8 cellular contexts compared by ENCODE assay signal in the genomic region with DNA sequence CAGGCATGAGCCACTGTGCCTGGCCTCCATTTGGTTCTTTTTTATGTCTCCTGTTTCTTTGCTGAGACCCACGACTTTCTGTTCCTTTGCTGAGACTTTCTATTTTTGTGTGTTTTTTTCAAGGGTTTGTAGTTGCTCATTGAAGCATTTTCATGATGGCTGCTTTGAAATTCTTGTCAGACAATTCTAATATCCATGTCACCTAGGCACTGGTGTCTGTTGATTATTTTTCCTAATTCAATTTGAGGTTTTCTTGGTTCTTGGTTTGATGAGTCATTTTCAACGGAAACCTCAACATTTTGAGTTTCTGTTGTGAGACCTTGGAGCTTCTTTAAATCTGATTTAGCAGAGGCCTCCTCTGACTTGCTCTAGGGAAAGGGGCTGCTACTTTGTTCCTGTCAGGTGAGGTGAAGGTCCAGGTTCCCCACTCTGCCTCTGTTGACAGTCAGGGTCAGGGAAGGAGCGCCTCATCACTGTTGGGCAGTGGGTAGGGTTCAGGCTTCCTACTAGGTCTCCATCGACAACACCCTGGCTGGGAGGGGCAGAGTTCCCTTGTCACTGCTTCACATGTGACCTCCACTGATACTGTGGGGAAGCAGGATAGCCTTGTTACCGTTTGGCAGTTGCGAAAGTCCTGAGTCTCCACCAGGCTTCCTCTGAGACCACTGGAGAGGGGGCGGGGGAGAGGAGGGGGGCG.
A peak's percentile ranks its signal among the peaks of the same experiment; 100 is the strongest.
DNase-seq lines count a peak whose midpoint lies in the region; ATAC-seq and TF ChIP-seq lines count a peak whose summit lies in the region.

No MANE protein-coding gene starts in this region.

- H3K9ac ChIP-seq in endodermal cell (ENCODE audit: extremely low read depth, low read length, poor library complexity, severe bottlenecking), result no peak overlapping the region

- DNase-seq in Jurkat, Clone E6-1 (ENCODE audit: low read depth, low spot score), result peak; percentile 83
- peak; percentile 18 for DNase-seq in activated CD4-positive, alpha-beta T cell treated with anti-CD3 and anti-CD28 coated beads for 1 hour
- DNase-seq in endodermal cell (peak; percentile 87), NCI-H1694 treated with DMSO at 0.1 percent for 48 hours (lab: John Stamatoyannopoulos, UW) (no peak), DMS53 treated with DMSO at 0.1 percent for 48 hours (lab: John Stamatoyannopoulos, UW; ENCODE audit: unreplicated experiment) (no peak), NCI-H2227 (lab: John Stamatoyannopoulos, UW; ENCODE audit: unreplicated experiment) (no peak)

- 20 to 43% methylated on average over 1 to 4 of the region's 8 CpGs for WGBS in endodermal cell (ENCODE audit: insufficient coverage in 1 of 2, insufficient read length in 1 of 2), 2 experiments

- H3K4me1 ChIP-seq in endodermal cell (ENCODE audit: control insufficient read depth, insufficient read depth, low read length), result no peaks in the 10 kb centered on the region

- peak; percentile 56 for ATAC-seq in GM18870 (IDR thresholded peaks at IDR 0.05; ENCODE audit: unreplicated experiment)

- H3K27me3 ChIP-seq in endodermal cell (ENCODE audit: control insufficient read depth, insufficient read depth, low read length, poor library complexity, severe bottlenecking), result no peaks in the 10 kb centered on the region

- H3K36me3 Mint-ChIP-seq in endodermal cell (ENCODE audit: low read depth) (no peaks in the 10 kb centered on the region), nephron (ENCODE audit: low read depth) (peaks cover 8% of the 10 kb centered on the region)

- peaks cover 25% of the 10 kb centered on the region for H3K4me1 Mint-ChIP-seq in endodermal cell
- peaks cover 33% of the 10 kb centered on the region for H3K4me1 Mint-ChIP-seq in nephron

- TF ChIP-seq CTCF in endodermal cell (conservative IDR thresholded peaks at IDR 0.05) (no peak), nephron (IDR thresholded peaks at IDR 0.05; ENCODE audit: unreplicated experiment in 3 of 3) (no peak)

- H3K27ac ChIP-seq in endodermal cell (ENCODE audit: low read depth, low read length), result no peak overlapping the region

- H3K27me3 Mint-ChIP-seq in endodermal cell (ENCODE audit: insufficient read depth), result peaks cover 17% of the 10 kb centered on the region
- H3K27me3 Mint-ChIP-seq in nephron (ENCODE audit: low read depth), result no peaks in the 10 kb centered on the region

- H3K27ac Mint-ChIP-seq in endodermal cell (peak overlapping the region; percentile 7), nephron (peak overlapping the region; percentile 4 to 58 (median 7))

- peak overlapping the region; percentile 42 for H3K4me3 ChIP-seq in Jurkat, Clone E6-1 (ENCODE audit: low read length)
- no peak overlapping the region for H3K4me3 ChIP-seq in endodermal cell (ENCODE audit: low read length)

- H3K36me3 ChIP-seq in endodermal cell (ENCODE audit: control insufficient read depth, insufficient read depth, low read length), result no peaks in the 10 kb centered on the region

- H3K4me3 Mint-ChIP-seq in endodermal cell, result no peak overlapping the region
- H3K4me3 Mint-ChIP-seq in nephron, result peak overlapping the region in 1 of 3 experiments; percentile 25

- H3K9me3 Mint-ChIP-seq in endodermal cell (peaks cover 5% of the 10 kb centered on the region), nephron (peaks cover 11% of the 10 kb centered on the region)

- H3K9me3 ChIP-seq in endodermal cell (ENCODE audit: control insufficient read depth, low read length), result peaks cover 7% of the 10 kb centered on the region

Comparison
In these comparisons a context has a peak if more than half of its experiments do, and no peak if none do; other contexts are left out.
1. DNase-seq: peak in Jurkat, Clone E6-1 (single experiment), activated CD4-positive, alpha-beta T cell treated with anti-CD3 and anti-CD28 coated beads for 1 hour (single experiment) and endodermal cell (single experiment); none in NCI-H1694 treated with DMSO at 0.1 percent for 48 hours (single experiment), DMS53 treated with DMSO at 0.1 percent for 48 hours (single experiment) and NCI-H2227 (single experiment).